In the genomic region with DNA sequence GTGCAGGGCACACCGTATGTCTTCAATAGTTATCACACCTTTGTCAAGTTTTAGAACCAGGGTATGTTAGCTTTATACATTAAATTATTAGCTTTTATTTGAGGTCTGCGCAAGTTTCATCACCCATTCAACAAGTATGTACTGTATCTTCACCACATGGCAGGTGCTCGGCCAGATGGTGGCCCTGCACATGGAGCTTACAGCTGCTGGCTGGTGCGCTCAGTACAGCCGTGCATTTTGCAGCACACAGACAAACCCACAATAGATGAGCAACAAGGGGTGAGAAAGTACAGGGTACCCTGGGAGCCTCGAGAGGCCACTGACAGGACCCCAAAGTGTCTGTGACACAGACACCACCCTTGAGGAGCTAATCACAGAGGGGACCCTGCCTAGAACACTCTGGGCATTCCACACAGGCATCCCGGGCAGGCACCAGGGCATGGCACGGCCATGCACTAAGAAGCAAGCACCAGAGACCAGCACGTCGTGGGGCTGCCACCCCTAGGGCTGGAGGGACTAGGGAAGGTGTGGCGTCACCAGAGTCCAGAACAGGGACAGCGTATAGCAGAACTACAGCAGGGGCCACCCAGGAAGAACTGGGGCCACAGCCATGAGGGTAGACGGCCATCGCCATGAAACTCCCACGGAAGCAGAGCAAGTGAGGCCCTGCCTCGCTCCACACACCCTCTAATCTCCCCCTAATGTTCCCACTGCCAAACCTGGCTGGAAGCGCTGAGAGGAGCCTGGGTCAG, we compare ENCODE assay signal across 18 cellular contexts. TPM values are rescaled to one million over a fixed set of nuclear protein-coding genes. Genes with fewer than 3 reads are reported as not detected.
"Had no signal": no experiment of that assay in that cellular context is flagged by ENCODE, and none has a peak within 500 bp of the region (broad histone marks: within the 10 kb centered on the region; RNA-seq: fewer than 3 reads in every experiment).

No MANE protein-coding gene starts in this region.

- H3K27ac ChIP-seq: cardiac muscle cell, esophagus muscularis mucosa, hepatocyte, left lung, psoas muscle, tibial artery had no signal

- H3K9me3 ChIP-seq: esophagus muscularis mucosa, left lung, psoas muscle, right lobe of liver, tibial artery had no signal

- H3K79me2 ChIP-seq: hepatocyte had no signal

- H2AFZ ChIP-seq: hepatocyte had no signal

- H3K4me2 ChIP-seq: hepatocyte had no signal

- DNase-seq: activated CD4-positive, alpha-beta T cell treated with anti-CD3 and anti-CD28 coated beads for 48 hours; activated CD8-positive, alpha-beta T cell treated with anti-CD3 and anti-CD28 coated beads for 36 hours; activated effector memory CD4-positive, alpha-beta T cell treated with anti-CD3 and anti-CD28 coated beads, Interleukin-2, amount 50 U/mL, for 16 hours; activated T-cell treated with anti-CD3 and anti-CD28 coated beads, Interleukin-2, amount 50 U/mL, for 4 hours; left lung; stimulated activated naive CD4-positive, alpha-beta T cell; tibial artery had no signal

- ATAC-seq: activated CD8-positive, alpha-beta T cell treated with anti-CD3 and anti-CD28 coated beads for 36 hours; activated T-cell treated with anti-CD3 and anti-CD28 coated beads, Interleukin-2, amount 50 U/mL, for 4 hours; left lung; WTC11 had no signal

- H3K4me3 ChIP-seq: cardiac muscle cell, esophagus muscularis mucosa, hepatocyte, left lung, psoas muscle, right lobe of liver, tibial artery had no signal

- H3K27me3 ChIP-seq: cardiac muscle cell, esophagus muscularis mucosa, hepatocyte, left lung, right lobe of liver, tibial artery had no signal

RNA-seq across cellular contexts. Expression of gene CFAP100, which starts 53.6 kb away (rescaled TPM):
- total RNA-seq: activated CD8-positive, alpha-beta T cell treated with anti-CD3 and anti-CD28 coated beads for 36 hours; activated T-cell treated with anti-CD3 and anti-CD28 coated beads, Interleukin-2, amount 50 U/mL, for 4 hours; cardiac muscle cell; esophagus muscularis mucosa; glomerular endothelial cell; hepatocyte; omental fat pad; psoas muscle; right lobe of liver; subcutaneous adipose tissue; T-helper 2 cell treated with Interferon-gamma antibody and Interleukin-4, amounts not matched to agents 100 ng/mL and 5 ng/mL, for 36 hours; WTC11 had no signal
- polyA plus RNA-seq: cardiac muscle cell, hepatocyte, keratinocyte, psoas muscle had no signal
